ENCODE assay signal across 26 cellular contexts in the genomic region with DNA sequence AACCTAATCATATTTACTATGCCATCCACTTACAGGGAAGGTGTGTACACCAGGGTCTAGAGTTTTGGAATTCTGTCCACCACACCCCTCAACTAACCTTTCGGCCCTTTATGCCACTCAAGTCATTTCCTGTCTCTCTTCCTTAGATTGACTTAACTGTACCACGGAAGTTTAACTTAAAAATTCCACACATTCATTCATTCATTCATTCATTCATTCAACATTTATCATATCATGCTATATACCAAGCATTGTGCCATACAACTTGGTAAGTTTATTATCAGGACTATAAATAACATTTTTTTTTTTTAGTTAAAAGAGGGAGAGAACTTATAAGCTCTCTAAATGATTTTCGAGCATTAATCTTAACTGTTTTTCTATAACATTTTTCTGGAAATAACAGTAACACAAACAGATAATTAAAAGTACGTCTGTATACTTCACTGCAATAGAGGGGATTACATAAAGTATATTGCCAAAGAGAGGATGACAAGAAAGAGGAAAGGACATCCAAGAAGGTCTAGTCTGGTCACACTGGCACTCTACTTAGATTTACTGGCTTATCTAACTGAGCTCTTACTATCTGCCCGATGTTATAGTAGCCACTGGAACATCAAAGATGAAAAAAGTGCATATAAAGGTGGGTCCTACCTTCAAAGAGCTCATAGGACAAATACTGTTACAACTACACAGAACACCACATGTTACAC.
A peak's percentile ranks its signal among the peaks of the same experiment; 100 is the strongest.
DNase-seq lines count a peak whose midpoint lies in the region; ATAC-seq and TF ChIP-seq lines count a peak whose summit lies in the region.
"Had no signal": no experiment of that assay in that cellular context is flagged by ENCODE, and none has a peak within 500 bp of the region (broad histone marks: within the 10 kb centered on the region; RNA-seq: fewer than 3 reads in every experiment).

No MANE protein-coding gene starts in this region.

- no peak for ATAC-seq in thoracic aorta (ENCODE audit: insufficient number of reproducible peaks, low FRiP score, low read depth)
- no peak for ATAC-seq in right lobe of liver
- ATAC-seq: activated CD4-positive, alpha-beta T cell treated with anti-CD3 and anti-CD28 coated beads for 36 hours; activated T-cell treated with anti-CD3 and anti-CD28 coated beads, Interleukin-2, amount 50 U/mL, for 72 hours; effector memory CD8-positive, alpha-beta T cell; HepG2 had no signal

- H3K4me1 ChIP-seq in thoracic aorta (ENCODE audit: control insufficient read depth in 1 of 2, low read depth in 2 of 2) (peaks cover 8 to 61% of the 10 kb centered on the region in 2 donors), right lobe of liver (no peaks in the 10 kb centered on the region)

- H3K27ac ChIP-seq in caudate nucleus (ENCODE audit: low read depth, low read length) (peak overlapping the region; percentile 78), thoracic aorta (peak overlapping the region; percentile 71 to 75), right lobe of liver (no peak overlapping the region)
- H3K27ac ChIP-seq: C4-2B, GM23248, HL-60, PC-9 had no signal

- H3K27me3 ChIP-seq in thoracic aorta (replicated peaks; ENCODE audit: insufficient read depth) (no peaks in the 10 kb centered on the region), right lobe of liver (no peaks in the 10 kb centered on the region)

- H3K36me3 ChIP-seq in thoracic aorta (peaks cover 6% of the 10 kb centered on the region), right lobe of liver (no peaks in the 10 kb centered on the region)

- intact Hi-C loops in right lobe of liver (cut with DNase I) = no loop called here

- H3K9me3 ChIP-seq in thoracic aorta (no peaks in the 10 kb centered on the region), right lobe of liver (no peaks in the 10 kb centered on the region)

- no peak for TF ChIP-seq POLR2A in right lobe of liver (IDR thresholded peaks at IDR 0.05)

- TF ChIP-seq CTCF in neural crest cell (conservative IDR thresholded peaks at IDR 0.05) = no peak
- TF ChIP-seq CTCF in thoracic aorta (IDR thresholded peaks at IDR 0.05) = no peak
- no peak for TF ChIP-seq CTCF in right lobe of liver (IDR thresholded peaks at IDR 0.05)

- DNase-seq in NCI-H460 (ENCODE audit: extremely low read depth, low read depth) (peak; percentile 36), caudate nucleus (lab: John Stamatoyannopoulos, UW) (no peak), neural crest cell (ENCODE audit: low read depth, low spot score) (no peak), thoracic aorta (ENCODE audit: low spot score) (no peak), right lobe of liver (no peak), EL (no peak)
- DNase-seq in activated CD4-positive, alpha-beta T cell treated with anti-CD3 and anti-CD28 coated beads, Interleukin-2, amount 50 U/mL, for 48 hours = no peak
- DNase-seq: activated CD4-positive, alpha-beta T cell treated with anti-CD3 and anti-CD28 coated beads for 36 hours; activated T-cell treated with anti-CD3 and anti-CD28 coated beads, Interleukin-2, amount 50 U/mL, for 72 hours; effector memory CD8-positive, alpha-beta T cell; GM23248; natural killer cell; NCI-H1105 treated with DMSO at 0.1 percent for 48 hours; NCI-H2081; NCI-H446 treated with DMSO at 0.1 percent for 48 hours; PC-9; SHP77; small intestine; stimulated activated CD4-positive, alpha-beta T cell treated with anti-CD3 and anti-CD28 coated beads, Interleukin-2, amount 100 ng/mL, for 48 hours; stimulated activated naive CD4-positive, alpha-beta T cell; T-helper 1 cell had no signal

- H3K36me3 Mint-ChIP-seq in neural crest cell (ENCODE audit: low read depth) = peaks cover 23% of the 10 kb centered on the region
- H3K36me3 Mint-ChIP-seq: activated naive CD4-positive, alpha-beta T cell treated with anti-CD3 and anti-CD28 coated beads, Interleukin-2, amount 50 U/mL, for 24 hours; natural killer cell had no signal

- H3K27me3 Mint-ChIP-seq in neural crest cell (ENCODE audit: low read depth) = no peaks in the 10 kb centered on the region
- H3K27me3 Mint-ChIP-seq: activated CD4-positive, alpha-beta T cell treated with anti-CD3 and anti-CD28 coated beads for 36 hours; activated naive CD4-positive, alpha-beta T cell treated with anti-CD3 and anti-CD28 coated beads, Interleukin-2, amount 50 U/mL, for 24 hours; effector memory CD8-positive, alpha-beta T cell; type B pancreatic cell had no signal

- 68% methylated on average over 5 of the region's 5 CpGs for WGBS in right lobe of liver (ENCODE audit: insufficient coverage, low coverage, low lambda C conversion rate, missing lambda C conversion rate)

- no peaks in the 10 kb centered on the region for H3K9me3 Mint-ChIP-seq in neural crest cell
- H3K9me3 Mint-ChIP-seq: activated naive CD4-positive, alpha-beta T cell treated with anti-CD3 and anti-CD28 coated beads, Interleukin-2, amount 50 U/mL, for 24 hours; activated T-cell treated with anti-CD3 and anti-CD28 coated beads, Interleukin-2, amount 50 U/mL, for 72 hours; natural killer cell; type B pancreatic cell had no signal

- no peak overlapping the region for H3K4me3 ChIP-seq in thoracic aorta
- no peak overlapping the region for H3K4me3 ChIP-seq in right lobe of liver
- H3K4me3 ChIP-seq: GM23248, PC-9 had no signal

- no peak overlapping the region for H3K4me3 Mint-ChIP-seq in neural crest cell
- H3K4me3 Mint-ChIP-seq: activated CD4-positive, alpha-beta T cell treated with anti-CD3 and anti-CD28 coated beads for 36 hours; activated naive CD4-positive, alpha-beta T cell treated with anti-CD3 and anti-CD28 coated beads, Interleukin-2, amount 50 U/mL, for 24 hours; activated T-cell treated with anti-CD3 and anti-CD28 coated beads, Interleukin-2, amount 50 U/mL, for 72 hours; effector memory CD8-positive, alpha-beta T cell; natural killer cell; type B pancreatic cell had no signal

- peaks cover 11% of the 10 kb centered on the region for H3K4me1 Mint-ChIP-seq in neural crest cell
- H3K4me1 Mint-ChIP-seq: activated CD4-positive, alpha-beta T cell treated with anti-CD3 and anti-CD28 coated beads for 36 hours; activated naive CD4-positive, alpha-beta T cell treated with anti-CD3 and anti-CD28 coated beads, Interleukin-2, amount 50 U/mL, for 24 hours had no signal

- H3K27ac Mint-ChIP-seq in neural crest cell (ENCODE audit: unreplicated experiment) = peak overlapping the region; percentile 16
- H3K27ac Mint-ChIP-seq: activated CD4-positive, alpha-beta T cell treated with anti-CD3 and anti-CD28 coated beads for 36 hours; activated naive CD4-positive, alpha-beta T cell treated with anti-CD3 and anti-CD28 coated beads, Interleukin-2, amount 50 U/mL, for 24 hours; activated T-cell treated with anti-CD3 and anti-CD28 coated beads, Interleukin-2, amount 50 U/mL, for 72 hours; effector memory CD8-positive, alpha-beta T cell; natural killer cell had no signal

Comparison
In these comparisons a context has a peak if more than half of its experiments do, and no peak if none do; other contexts are left out.
1. H3K27ac ChIP-seq: peak in caudate nucleus (single experiment) and thoracic aorta (2 of 2); none in right lobe of liver (0 of 3).